22 cellular contexts compared by ENCODE assay signal in the genomic region with DNA sequence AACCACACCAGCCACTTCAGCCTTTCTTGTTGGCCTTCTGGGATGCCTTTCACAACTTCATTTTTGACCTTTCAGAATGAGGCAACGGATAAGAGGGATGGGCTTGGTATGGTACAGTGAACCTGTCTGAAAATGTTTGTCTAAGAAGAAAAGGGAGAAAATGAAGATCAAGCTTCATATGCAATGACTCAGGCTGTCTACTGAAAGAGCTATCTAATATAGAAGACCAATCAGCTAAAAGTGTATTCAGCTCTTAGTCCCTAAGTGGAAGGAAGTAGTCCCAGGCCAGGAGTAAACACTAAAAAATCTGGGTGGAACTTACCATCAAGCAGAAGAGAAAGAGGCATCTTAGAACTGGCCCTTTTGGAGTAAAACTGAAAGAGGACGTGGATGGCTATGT. TPM values are rescaled to one million over a fixed set of nuclear protein-coding genes. Genes with fewer than 3 reads are reported as not detected.
DNase-seq lines count a peak whose midpoint lies in the region; ATAC-seq, FAIRE-seq and TF ChIP-seq lines count a peak whose summit lies in the region.
"Had no signal": no experiment of that assay in that cellular context is flagged by ENCODE, and none has a peak within 500 bp of the region (broad histone marks: within the 10 kb centered on the region; RNA-seq: fewer than 3 reads in every experiment).

No MANE protein-coding gene starts in this region.

- TF ChIP-seq POLR2A in testis (IDR thresholded peaks at IDR 0.05) = no peak

- H3K27me3 Mint-ChIP-seq in type B pancreatic cell = no peaks in the 10 kb centered on the region

- H3K4me1 ChIP-seq in left lung (no peaks in the 10 kb centered on the region), testis (no peaks in the 10 kb centered on the region)

- no peak for FAIRE-seq in bronchial epithelial cell (lab: Jason Lieb, UNC)
- FAIRE-seq: GM12892, GM18507 had no signal

- DNase-seq in NCI-H2029 (lab: John Stamatoyannopoulos, UW) (peak; percentile 24), bronchial epithelial cell (ENCODE audit: low read depth) (peak; percentile 65), left lung (no peak), type B pancreatic cell (ENCODE audit: extremely low spot score, unreplicated experiment) (no peak), testis (no peak), left colon (no peak)
- DNase-seq: CD4-positive, CD25-positive, alpha-beta regulatory T cell; COR-L47; Karpas-422; NCI-H1694; NCI-H446; Right ventricle myocardium superior had no signal

- peak overlapping the region; percentile 71 for H3K4me3 Mint-ChIP-seq in type B pancreatic cell
- H3K4me3 Mint-ChIP-seq: CD4-positive, CD25-positive, alpha-beta regulatory T cell had no signal

- H3K36me3 Mint-ChIP-seq in type B pancreatic cell = peaks cover 4% of the 10 kb centered on the region
- H3K36me3 Mint-ChIP-seq: CD4-positive, CD25-positive, alpha-beta regulatory T cell had no signal

- no peaks in the 10 kb centered on the region for H3K36me3 ChIP-seq in bronchial epithelial cell (ENCODE audit: control insufficient read depth, insufficient read depth, low read length)
- H3K36me3 ChIP-seq in left lung = no peaks in the 10 kb centered on the region
- H3K36me3 ChIP-seq in testis (ENCODE audit: low read depth, missing control alignments) = no peaks in the 10 kb centered on the region

- H3K27me3 ChIP-seq in bronchial epithelial cell (ENCODE audit: control insufficient read depth, insufficient read depth, low read length) (no peaks in the 10 kb centered on the region), left lung (no peaks in the 10 kb centered on the region), testis (no peaks in the 10 kb centered on the region)

- WGBS in testis, 2 donors = 64 to 71% methylated on average over 2 of the region's 2 CpGs

- ATAC-seq in left lung (peak; percentile 52), GM21737 (IDR thresholded peaks at IDR 0.05; ENCODE audit: unreplicated experiment) (no peak), left colon (no peak)

- H3K27ac Mint-ChIP-seq in type B pancreatic cell = peak overlapping the region; percentile 95
- H3K27ac Mint-ChIP-seq: CD4-positive, CD25-positive, alpha-beta regulatory T cell had no signal

- H3K9me3 Mint-ChIP-seq in type B pancreatic cell = peaks cover 16% of the 10 kb centered on the region

- H3K27ac ChIP-seq in left lung (no peak overlapping the region), testis (no peak overlapping the region)

- intact Hi-C loops in left lung (cut with DNase I) = no loop called here
- intact Hi-C loops in testis (cut with DNase I; ENCODE audit: low total_unique reads) = no loop called here
- intact Hi-C loops in left colon (cut with DNase I, micrococcal nuclease) = no loop called here

- no peak overlapping the region for H3K4me3 ChIP-seq in bronchial epithelial cell (ENCODE audit: low read depth, low read length)
- H3K4me3 ChIP-seq in left lung = no peak overlapping the region
- no peak overlapping the region for H3K4me3 ChIP-seq in testis

- peaks cover 0 to 17% of the 10 kb centered on the region in 2 donors for H3K9me3 ChIP-seq in left lung
- H3K9me3 ChIP-seq in testis = no peaks in the 10 kb centered on the region

- no peaks in the 10 kb centered on the region for H3K4me1 Mint-ChIP-seq in type B pancreatic cell (ENCODE audit: unreplicated experiment)
- H3K4me1 Mint-ChIP-seq: CD4-positive, CD25-positive, alpha-beta regulatory T cell had no signal

- TF ChIP-seq CTCF in bronchial epithelial cell (IDR thresholded peaks at IDR 0.05; ENCODE audit: insufficient read depth, low read length, severe bottlenecking) = no peak
- TF ChIP-seq CTCF in left lung (IDR thresholded peaks at IDR 0.05) = no peak
- no peak for TF ChIP-seq CTCF in type B pancreatic cell (conservative IDR thresholded peaks at IDR 0.05)
- TF ChIP-seq CTCF in testis (IDR thresholded peaks at IDR 0.05) = no peak

RNA-seq across cellular contexts. Expression of gene UPK1B, which starts 12.2 kb away (rescaled TPM):
- total RNA-seq in bronchial epithelial cell (25.0 and 55.2 TPM in 2 replicates), left lung (under 1 TPM in 1 of 2 donors, not detected in 1; 0.18 TPM), type B pancreatic cell (ENCODE audit: low replicate concordance) (49.2 and 105 TPM in 2 replicates), testis (under 1 TPM; 0.50 to 0.79 TPM), left colon (not detected)
- polyA plus RNA-seq in testis (ENCODE audit: insufficient read depth, low read depth, low replicate concordance) = 2.2 TPM
- total RNA-seq: CD4-positive, CD25-positive, alpha-beta regulatory T cell; Daoy; H4; OCI-LY7; Right ventricle myocardium superior; RPMI7951; SK-MEL-5 had no signal
- polyA plus RNA-seq: BJ; CD4-positive, CD25-positive, alpha-beta regulatory T cell had no signal

RNA-seq across cellular contexts. Expression of gene TEX55, which starts 15.3 kb away (rescaled TPM):
- total RNA-seq in bronchial epithelial cell = not detected in 2 replicates
- not detected for total RNA-seq in left lung
- not detected in 2 replicates for total RNA-seq in type B pancreatic cell (ENCODE audit: low replicate concordance)
- total RNA-seq in testis = 100 to 1,000 TPM in 1 of 2 donors, 10 to 100 TPM in 1; 70.4 to 158 TPM
- polyA plus RNA-seq in testis (ENCODE audit: insufficient read depth, low read depth, low replicate concordance) = 176 TPM
- not detected for total RNA-seq in left colon
- total RNA-seq: CD4-positive, CD25-positive, alpha-beta regulatory T cell; Daoy; H4; M059J; OCI-LY7; Right ventricle myocardium superior; RPMI7951; SK-MEL-5 had no signal
- polyA plus RNA-seq: BJ; CD4-positive, CD25-positive, alpha-beta regulatory T cell had no signal

Comparison
In these comparisons a context has a peak if more than half of its experiments do, and no peak if none do; other contexts are left out.
1. DNase-seq: peak in NCI-H2029 (single experiment) and bronchial epithelial cell (single experiment); none in left lung (0 of 2), type B pancreatic cell (single experiment), testis (single experiment) and left colon (0 of 2).
2. RNA of gene UPK1B, which starts 12.2 kb away (total RNA-seq): 49.2 to 105 TPM in type B pancreatic cell and 25.0 to 55.2 TPM in bronchial epithelial cell; 0.50 to 0.79 TPM in testis, 0.18 TPM in left lung and not detected in left colon; every median in the first group is over 10 times any median in the second.
3. RNA of gene TEX55, which starts 15.3 kb away (total RNA-seq): 70.4 to 158 TPM in testis; not detected in left lung, not detected in bronchial epithelial cell, not detected in type B pancreatic cell and not detected in left colon; every median in the first group is over 10 times any median in the second.